8 cellular contexts compared by ENCODE assay signal in genomic region chr12:69161835-69162234, GRCh38.
A peak's percentile ranks its signal among the peaks of the same experiment; 100 is the strongest.
DNase-seq lines count a peak whose midpoint lies in the region; ATAC-seq and TF ChIP-seq lines count a peak whose summit lies in the region.

No MANE protein-coding gene starts in this region.

- H3K27me3 Mint-ChIP-seq in CD8-positive, alpha-beta T cell (ENCODE audit: low read depth), result no peaks in the 10 kb centered on the region
- no peaks in the 10 kb centered on the region for H3K27me3 Mint-ChIP-seq in activated naive CD4-positive, alpha-beta T cell treated with anti-CD3 and anti-CD28 coated beads, Interleukin-2, amount 10 ng/mL, durations not matched to agents 7 days and 5 days
- H3K27me3 Mint-ChIP-seq in type B pancreatic cell, result no peaks in the 10 kb centered on the region

- H3K36me3 Mint-ChIP-seq in CD8-positive, alpha-beta T cell, result no peaks in the 10 kb centered on the region
- no peaks in the 10 kb centered on the region for H3K36me3 Mint-ChIP-seq in activated naive CD4-positive, alpha-beta T cell treated with anti-CD3 and anti-CD28 coated beads, Interleukin-2, amount 10 ng/mL, durations not matched to agents 7 days and 5 days
- no peaks in the 10 kb centered on the region for H3K36me3 Mint-ChIP-seq in type B pancreatic cell

- H3K4me1 Mint-ChIP-seq in CD8-positive, alpha-beta T cell (ENCODE audit: low read depth), result peaks cover 11% of the 10 kb centered on the region
- H3K4me1 Mint-ChIP-seq in activated naive CD4-positive, alpha-beta T cell treated with anti-CD3 and anti-CD28 coated beads, Interleukin-2, amount 10 ng/mL, durations not matched to agents 7 days and 5 days, result peaks cover 13% of the 10 kb centered on the region
- peaks cover 6% of the 10 kb centered on the region for H3K4me1 Mint-ChIP-seq in type B pancreatic cell (ENCODE audit: unreplicated experiment)

- no peak for TF ChIP-seq EP300 in Ishikawa (IDR thresholded peaks at IDR 0.05; ENCODE audit: borderline replicate concordance)

- intact Hi-C loops in CD8-positive, alpha-beta T cell (cut with DNase I, micrococcal nuclease), result no loop called here
- intact Hi-C loops in left ventricle myocardium superior (cut with micrococcal nuclease), result no loop called here

- H3K4me3 Mint-ChIP-seq in CD8-positive, alpha-beta T cell, result no peak overlapping the region
- H3K4me3 Mint-ChIP-seq in activated naive CD4-positive, alpha-beta T cell treated with anti-CD3 and anti-CD28 coated beads, Interleukin-2, amount 10 ng/mL, durations not matched to agents 7 days and 5 days, result no peak overlapping the region
- H3K4me3 Mint-ChIP-seq in type B pancreatic cell, result no peak overlapping the region

- POLR2A ChIA-PET in CD8-positive, alpha-beta T cell (lab: Charles Lee), result interaction anchor here (0.5 kb wide), 1 partner anchor 300 kb away, joined by 3 read pairs; no protein-coding TSS in a partner anchor

- CTCF ChIA-PET in CD8-positive, alpha-beta T cell (lab: Charles Lee), result interaction anchor here (1.2 kb wide), 1 partner anchor 196 kb away, joined by 3 read pairs; no protein-coding TSS in a partner anchor
- CTCF ChIA-PET in activated naive CD4-positive, alpha-beta T cell treated with anti-CD3 and anti-CD28 coated beads, Interleukin-2, amount 10 ng/mL, durations not matched to agents 7 days and 5 days (lab: Charles Lee), result interaction anchor here (1.4 to 1.6 kb wide), 2 partner anchors 10 to 91 kb away, joined by 3 to 4 read pairs; no protein-coding TSS in a partner anchor

- peaks cover 2% of the 10 kb centered on the region for H3K4me1 ChIP-seq in CD8-positive, alpha-beta T cell (ENCODE audit: insufficient read depth, low read length)

- peak; percentile 44 for ATAC-seq in CD8-positive, alpha-beta T cell
- peak; percentile 37 for ATAC-seq in GM19328 (IDR thresholded peaks at IDR 0.05; ENCODE audit: unreplicated experiment)
- no peak for ATAC-seq in left ventricle myocardium superior

- no peak for TF ChIP-seq CTCF in CD8-positive, alpha-beta T cell (IDR thresholded peaks at IDR 0.05)
- TF ChIP-seq CTCF in type B pancreatic cell (conservative IDR thresholded peaks at IDR 0.05), result no peak

- H3K4me3 ChIP-seq in CD8-positive, alpha-beta T cell (ENCODE audit: low read depth, low read length), result no peak overlapping the region

- H3K27ac ChIP-seq in CD8-positive, alpha-beta T cell (ENCODE audit: low read depth, low read length), result no peak overlapping the region

- H3K9me3 Mint-ChIP-seq in CD8-positive, alpha-beta T cell, result no peaks in the 10 kb centered on the region
- no peaks in the 10 kb centered on the region for H3K9me3 Mint-ChIP-seq in activated naive CD4-positive, alpha-beta T cell treated with anti-CD3 and anti-CD28 coated beads, Interleukin-2, amount 10 ng/mL, durations not matched to agents 7 days and 5 days
- no peaks in the 10 kb centered on the region for H3K9me3 Mint-ChIP-seq in type B pancreatic cell

- H3K36me3 ChIP-seq in CD8-positive, alpha-beta T cell (ENCODE audit: insufficient read depth, low read length), result no peaks in the 10 kb centered on the region

- peak in 1 of 7 experiments; percentile 14 for DNase-seq in CD8-positive, alpha-beta T cell
- peak; percentile 44 for DNase-seq in activated naive CD4-positive, alpha-beta T cell treated with anti-CD3 and anti-CD28 coated beads, Interleukin-2, amount 10 ng/mL, durations not matched to agents 7 days and 5 days
- peak; percentile 15 for DNase-seq in stimulated activated naive CD4-positive, alpha-beta T cell treated with Interleukin-2 at 50 U/mL for 16 hours (lab: John Stamatoyannopoulos, UW)
- DNase-seq in GDM1 (lab: John Stamatoyannopoulos, UW) (no peak), type B pancreatic cell (ENCODE audit: extremely low spot score, unreplicated experiment) (no peak), left ventricle myocardium superior (no peak)

- no peaks in the 10 kb centered on the region for H3K27me3 ChIP-seq in CD8-positive, alpha-beta T cell (ENCODE audit: insufficient read depth, low read length)

- H3K9me3 ChIP-seq in CD8-positive, alpha-beta T cell (ENCODE audit: low read length), result no peaks in the 10 kb centered on the region

- no peak overlapping the region for H3K27ac Mint-ChIP-seq in CD8-positive, alpha-beta T cell
- no peak overlapping the region for H3K27ac Mint-ChIP-seq in activated naive CD4-positive, alpha-beta T cell treated with anti-CD3 and anti-CD28 coated beads, Interleukin-2, amount 10 ng/mL, durations not matched to agents 7 days and 5 days
- H3K27ac Mint-ChIP-seq in type B pancreatic cell, result no peak overlapping the region

- no peak for TF ChIP-seq RAD21 in Ishikawa (IDR thresholded peaks at IDR 0.05; ENCODE audit: low read depth)

TF ChIP-seq in Ishikawa, 13 proteins besides CTCF, POLR2A, EP300 and RAD21:
- TF ChIP-seq USF1 (IDR thresholded peaks at IDR 0.05) (peak; percentile 93), TEAD4 (IDR thresholded peaks at IDR 0.05) (no peak)

Comparison
In these comparisons a context has a peak if more than half of its experiments do, and no peak if none do; other contexts are left out.
1. DNase-seq: peak in activated naive CD4-positive, alpha-beta T cell treated with anti-CD3 and anti-CD28 coated beads, Interleukin-2, amount 10 ng/mL, durations not matched to agents 7 days and 5 days (single experiment) and stimulated activated naive CD4-positive, alpha-beta T cell treated with Interleukin-2 at 50 U/mL for 16 hours (single experiment); none in GDM1 (single experiment), type B pancreatic cell (single experiment) and left ventricle myocardium superior (single experiment).